In the genomic region with DNA sequence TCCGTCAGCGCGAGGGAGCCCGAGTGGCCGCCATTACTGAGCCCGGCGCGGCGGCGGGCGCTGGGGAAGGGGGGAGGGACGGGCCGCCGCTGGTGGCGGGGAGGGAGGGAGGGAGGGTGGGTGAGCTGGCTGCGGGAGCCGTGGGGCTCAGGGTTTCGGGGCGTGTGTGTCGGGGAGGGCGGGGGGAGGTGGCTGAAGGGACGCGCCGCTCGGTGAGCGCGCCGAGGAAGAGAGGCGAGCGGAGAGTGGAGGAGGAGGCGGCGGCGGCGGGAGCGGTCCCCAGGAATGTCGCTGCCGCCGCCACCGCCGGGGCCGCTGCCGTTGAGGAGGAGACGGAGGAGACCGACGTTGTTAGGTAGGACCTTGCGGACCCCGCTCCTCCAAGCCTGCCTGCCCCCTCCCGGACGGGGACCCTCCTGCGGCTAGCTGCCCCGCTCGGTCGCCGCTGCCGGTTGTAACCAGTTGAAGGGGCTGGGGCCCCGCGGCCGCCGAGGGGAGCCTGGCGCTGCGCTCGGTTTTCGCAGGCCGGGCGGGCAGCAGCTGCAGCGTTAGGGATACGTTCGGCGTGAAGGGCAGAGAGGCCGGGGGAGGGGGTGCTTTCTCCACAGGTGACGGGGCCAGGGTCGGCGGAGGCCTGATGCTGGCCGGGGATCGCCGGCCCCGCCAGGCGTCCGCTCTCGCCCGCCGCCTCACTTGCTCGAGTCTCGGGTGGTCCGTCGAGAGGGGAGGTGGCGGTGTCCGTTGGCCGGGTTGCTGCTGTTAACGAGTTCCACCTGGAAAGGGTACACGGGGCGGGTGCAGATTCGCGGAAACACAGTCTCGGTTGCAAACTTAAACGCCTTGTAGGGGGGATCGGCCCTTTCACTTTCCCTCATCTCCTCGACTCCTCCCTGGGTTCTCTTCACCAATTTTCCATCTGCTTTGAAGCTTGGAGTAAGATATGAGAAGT, we compare ENCODE assay signal across 1 cellular context.
TF ChIP-seq lines count a peak whose summit lies in the region.

TSS of gene ARHGAP5 (plus strand) at position 224 of the 949 bp plus-strand sequence. CDS start 13,366 bp downstream, outside the sequence.

TF ChIP-seq in HepG2, 621 proteins besides CTCF, POLR2A, EP300 and RAD21 (continued from another document and continues in another):
- peak; percentile 2; the same call in 1 of the 2 replicates for TF ChIP-seq ZHX1 (CRISPR knock-in tag; IDR thresholded peaks at IDR 0.05; ENCODE audit: low read depth)
- 0 out of 2 replicates have a peak, but pooled peaks have one; percentile 0 for TF ChIP-seq GMEB2 (CRISPR knock-in tag; IDR thresholded peaks at IDR 0.05; ENCODE audit: low read depth)
- TF ChIP-seq SYNCRIP (IDR thresholded peaks at IDR 0.05; ENCODE audit: insufficient read depth, low read depth, low read length) = no peak
- no peak for TF ChIP-seq CHD2 (IDR thresholded peaks at IDR 0.05; ENCODE audit: low read depth, low read length)
- no peak for TF ChIP-seq NONO (IDR thresholded peaks at IDR 0.05)
- TF ChIP-seq NONO (CRISPR knock-in tag; conservative IDR thresholded peaks at IDR 0.05) = peak; percentile 14; the same call in 1 of the 2 replicates
- no peak for TF ChIP-seq ZNF282 (IDR thresholded peaks at IDR 0.05; ENCODE audit: partially characterized antibody)
- no peak for TF ChIP-seq IKZF1 (IDR thresholded peaks at IDR 0.05)
- TF ChIP-seq ZNF749 (CRISPR knock-in tag; IDR thresholded peaks at IDR 0.05; ENCODE audit: borderline replicate concordance) = peak; percentile 14; the same call in 1 of the 2 replicates
- no peak for TF ChIP-seq ZNF24 (IDR thresholded peaks at IDR 0.05)
- TF ChIP-seq RXRA (CRISPR knock-in tag; IDR thresholded peaks at IDR 0.05) = peak; percentile 84
- no peak for TF ChIP-seq ZFP62 (CRISPR knock-in tag; IDR thresholded peaks at IDR 0.05)
- TF ChIP-seq ZBTB7A (CRISPR knock-in tag; IDR thresholded peaks at IDR 0.05) = peak; percentile 76; the same call in 1 of the 2 replicates
- peak; percentile 93 for TF ChIP-seq ZFY (CRISPR knock-in tag; IDR thresholded peaks at IDR 0.05)
- peak; percentile 89 for TF ChIP-seq ZBTB7B (CRISPR knock-in tag; IDR thresholded peaks at IDR 0.05)
- peak; percentile 91 for TF ChIP-seq ZNF777 (CRISPR knock-in tag; IDR thresholded peaks at IDR 0.05)
- peak; percentile 64 for TF ChIP-seq IKZF4 (CRISPR knock-in tag; IDR thresholded peaks at IDR 0.05; ENCODE audit: borderline replicate concordance, low read depth, not compliant biosample characterization)
- no peak for TF ChIP-seq ZFP36 (IDR thresholded peaks at IDR 0.05; ENCODE audit: borderline replicate concordance, low read depth, low read length, partially characterized antibody)
- TF ChIP-seq POGK (CRISPR knock-in tag; conservative IDR thresholded peaks at IDR 0.05) = peak; percentile 95
- peak; percentile 66; the same call in 1 of the 2 replicates for TF ChIP-seq ZBTB4 (CRISPR knock-in tag; IDR thresholded peaks at IDR 0.05; ENCODE audit: borderline replicate concordance)
- TF ChIP-seq, protein P1, sequence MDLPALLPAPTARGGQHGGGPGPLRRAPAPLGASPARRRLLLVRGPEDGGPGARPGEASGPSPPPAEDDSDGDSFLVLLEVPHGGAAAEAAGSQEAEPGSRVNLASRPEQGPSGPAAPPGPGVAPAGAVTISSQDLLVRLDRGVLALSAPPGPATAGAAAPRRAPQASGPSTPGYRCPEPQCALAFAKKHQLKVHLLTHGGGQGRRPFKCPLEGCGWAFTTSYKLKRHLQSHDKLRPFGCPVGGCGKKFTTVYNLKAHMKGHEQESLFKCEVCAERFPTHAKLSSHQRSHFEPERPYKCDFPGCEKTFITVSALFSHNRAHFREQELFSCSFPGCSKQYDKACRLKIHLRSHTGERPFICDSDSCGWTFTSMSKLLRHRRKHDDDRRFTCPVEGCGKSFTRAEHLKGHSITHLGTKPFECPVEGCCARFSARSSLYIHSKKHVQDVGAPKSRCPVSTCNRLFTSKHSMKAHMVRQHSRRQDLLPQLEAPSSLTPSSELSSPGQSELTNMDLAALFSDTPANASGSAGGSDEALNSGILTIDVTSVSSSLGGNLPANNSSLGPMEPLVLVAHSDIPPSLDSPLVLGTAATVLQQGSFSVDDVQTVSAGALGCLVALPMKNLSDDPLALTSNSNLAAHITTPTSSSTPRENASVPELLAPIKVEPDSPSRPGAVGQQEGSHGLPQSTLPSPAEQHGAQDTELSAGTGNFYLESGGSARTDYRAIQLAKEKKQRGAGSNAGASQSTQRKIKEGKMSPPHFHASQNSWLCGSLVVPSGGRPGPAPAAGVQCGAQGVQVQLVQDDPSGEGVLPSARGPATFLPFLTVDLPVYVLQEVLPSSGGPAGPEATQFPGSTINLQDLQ (CRISPR knock-in tag; IDR thresholded peaks at IDR 0.05) = no peak
- TF ChIP-seq, protein P2, sequence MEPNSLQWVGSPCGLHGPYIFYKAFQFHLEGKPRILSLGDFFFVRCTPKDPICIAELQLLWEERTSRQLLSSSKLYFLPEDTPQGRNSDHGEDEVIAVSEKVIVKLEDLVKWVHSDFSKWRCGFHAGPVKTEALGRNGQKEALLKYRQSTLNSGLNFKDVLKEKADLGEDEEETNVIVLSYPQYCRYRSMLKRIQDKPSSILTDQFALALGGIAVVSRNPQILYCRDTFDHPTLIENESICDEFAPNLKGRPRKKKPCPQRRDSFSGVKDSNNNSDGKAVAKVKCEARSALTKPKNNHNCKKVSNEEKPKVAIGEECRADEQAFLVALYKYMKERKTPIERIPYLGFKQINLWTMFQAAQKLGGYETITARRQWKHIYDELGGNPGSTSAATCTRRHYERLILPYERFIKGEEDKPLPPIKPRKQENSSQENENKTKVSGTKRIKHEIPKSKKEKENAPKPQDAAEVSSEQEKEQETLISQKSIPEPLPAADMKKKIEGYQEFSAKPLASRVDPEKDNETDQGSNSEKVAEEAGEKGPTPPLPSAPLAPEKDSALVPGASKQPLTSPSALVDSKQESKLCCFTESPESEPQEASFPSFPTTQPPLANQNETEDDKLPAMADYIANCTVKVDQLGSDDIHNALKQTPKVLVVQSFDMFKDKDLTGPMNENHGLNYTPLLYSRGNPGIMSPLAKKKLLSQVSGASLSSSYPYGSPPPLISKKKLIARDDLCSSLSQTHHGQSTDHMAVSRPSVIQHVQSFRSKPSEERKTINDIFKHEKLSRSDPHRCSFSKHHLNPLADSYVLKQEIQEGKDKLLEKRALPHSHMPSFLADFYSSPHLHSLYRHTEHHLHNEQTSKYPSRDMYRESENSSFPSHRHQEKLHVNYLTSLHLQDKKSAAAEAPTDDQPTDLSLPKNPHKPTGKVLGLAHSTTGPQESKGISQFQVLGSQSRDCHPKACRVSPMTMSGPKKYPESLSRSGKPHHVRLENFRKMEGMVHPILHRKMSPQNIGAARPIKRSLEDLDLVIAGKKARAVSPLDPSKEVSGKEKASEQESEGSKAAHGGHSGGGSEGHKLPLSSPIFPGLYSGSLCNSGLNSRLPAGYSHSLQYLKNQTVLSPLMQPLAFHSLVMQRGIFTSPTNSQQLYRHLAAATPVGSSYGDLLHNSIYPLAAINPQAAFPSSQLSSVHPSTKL (CRISPR knock-in tag; IDR thresholded peaks at IDR 0.05) = peak; percentile 57
- TF ChIP-seq, protein P3, sequence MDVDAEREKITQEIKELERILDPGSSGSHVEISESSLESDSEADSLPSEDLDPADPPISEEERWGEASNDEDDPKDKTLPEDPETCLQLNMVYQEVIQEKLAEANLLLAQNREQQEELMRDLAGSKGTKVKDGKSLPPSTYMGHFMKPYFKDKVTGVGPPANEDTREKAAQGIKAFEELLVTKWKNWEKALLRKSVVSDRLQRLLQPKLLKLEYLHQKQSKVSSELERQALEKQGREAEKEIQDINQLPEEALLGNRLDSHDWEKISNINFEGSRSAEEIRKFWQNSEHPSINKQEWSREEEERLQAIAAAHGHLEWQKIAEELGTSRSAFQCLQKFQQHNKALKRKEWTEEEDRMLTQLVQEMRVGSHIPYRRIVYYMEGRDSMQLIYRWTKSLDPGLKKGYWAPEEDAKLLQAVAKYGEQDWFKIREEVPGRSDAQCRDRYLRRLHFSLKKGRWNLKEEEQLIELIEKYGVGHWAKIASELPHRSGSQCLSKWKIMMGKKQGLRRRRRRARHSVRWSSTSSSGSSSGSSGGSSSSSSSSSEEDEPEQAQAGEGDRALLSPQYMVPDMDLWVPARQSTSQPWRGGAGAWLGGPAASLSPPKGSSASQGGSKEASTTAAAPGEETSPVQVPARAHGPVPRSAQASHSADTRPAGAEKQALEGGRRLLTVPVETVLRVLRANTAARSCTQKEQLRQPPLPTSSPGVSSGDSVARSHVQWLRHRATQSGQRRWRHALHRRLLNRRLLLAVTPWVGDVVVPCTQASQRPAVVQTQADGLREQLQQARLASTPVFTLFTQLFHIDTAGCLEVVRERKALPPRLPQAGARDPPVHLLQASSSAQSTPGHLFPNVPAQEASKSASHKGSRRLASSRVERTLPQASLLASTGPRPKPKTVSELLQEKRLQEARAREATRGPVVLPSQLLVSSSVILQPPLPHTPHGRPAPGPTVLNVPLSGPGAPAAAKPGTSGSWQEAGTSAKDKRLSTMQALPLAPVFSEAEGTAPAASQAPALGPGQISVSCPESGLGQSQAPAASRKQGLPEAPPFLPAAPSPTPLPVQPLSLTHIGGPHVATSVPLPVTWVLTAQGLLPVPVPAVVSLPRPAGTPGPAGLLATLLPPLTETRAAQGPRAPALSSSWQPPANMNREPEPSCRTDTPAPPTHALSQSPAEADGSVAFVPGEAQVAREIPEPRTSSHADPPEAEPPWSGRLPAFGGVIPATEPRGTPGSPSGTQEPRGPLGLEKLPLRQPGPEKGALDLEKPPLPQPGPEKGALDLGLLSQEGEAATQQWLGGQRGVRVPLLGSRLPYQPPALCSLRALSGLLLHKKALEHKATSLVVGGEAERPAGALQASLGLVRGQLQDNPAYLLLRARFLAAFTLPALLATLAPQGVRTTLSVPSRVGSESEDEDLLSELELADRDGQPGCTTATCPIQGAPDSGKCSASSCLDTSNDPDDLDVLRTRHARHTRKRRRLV (CRISPR knock-in tag; IDR thresholded peaks at IDR 0.05) = peak; percentile 88
- TF ChIP-seq MYNN (CRISPR knock-in tag; IDR thresholded peaks at IDR 0.05; ENCODE audit: low read depth) = peak; percentile 70; the same call in 1 of the 2 replicates
